21 cellular contexts compared by ENCODE assay signal in the genomic region with DNA sequence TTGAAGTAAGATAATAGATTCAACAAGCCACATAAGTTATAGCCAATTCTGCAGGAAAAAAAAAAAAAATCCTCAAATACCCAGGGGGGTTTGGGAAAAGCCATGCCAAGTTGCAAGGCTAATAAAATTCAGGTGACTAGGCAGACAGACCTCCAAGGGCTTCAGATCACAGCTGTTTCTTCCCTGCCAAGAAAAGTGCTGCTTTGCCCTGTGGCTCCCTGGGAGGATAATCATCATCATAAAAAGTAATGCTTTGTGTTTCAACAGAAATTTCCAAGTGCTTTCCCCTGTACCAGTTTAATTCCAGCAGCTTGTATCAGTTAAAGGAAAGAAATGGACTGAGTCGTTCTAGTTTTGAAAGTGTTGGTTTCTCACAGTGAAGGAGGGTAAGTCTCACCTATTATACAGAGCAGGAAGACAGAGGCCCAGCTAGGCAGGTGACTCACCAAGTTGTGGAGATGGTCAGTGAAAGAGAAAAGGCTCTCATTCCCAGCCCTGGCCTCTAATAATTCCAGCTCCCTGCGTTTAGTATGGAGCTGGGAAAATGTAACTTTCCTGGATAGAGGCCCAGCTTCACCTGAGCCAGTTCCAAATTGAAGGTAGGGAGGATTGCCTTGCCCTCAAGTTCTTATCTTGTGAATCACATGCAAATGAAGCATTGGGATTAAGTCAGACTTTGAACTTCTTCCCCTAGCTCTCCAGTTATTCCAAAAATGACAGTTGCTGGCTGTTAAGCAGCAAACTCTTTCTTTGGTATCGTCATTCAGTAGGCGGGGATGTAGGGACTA.
DNase-seq lines count a peak whose midpoint lies in the region; ATAC-seq and TF ChIP-seq lines count a peak whose summit lies in the region.
"Had no signal": no experiment of that assay in that cellular context is flagged by ENCODE, and none has a peak within 500 bp of the region (broad histone marks: within the 10 kb centered on the region; RNA-seq: fewer than 3 reads in every experiment).

No MANE protein-coding gene starts in this region.

- H3K4me3 Mint-ChIP-seq in MCF 10A (ENCODE audit: unreplicated experiment) = no peak overlapping the region
- H3K4me3 Mint-ChIP-seq in activated CD4-positive, alpha-beta memory T cell treated with anti-CD3 and anti-CD28 coated beads, Interleukin-2, amount 10 ng/mL, durations not matched to agents 7 days and 5 days = no peak overlapping the region
- H3K4me3 Mint-ChIP-seq: activated T-helper 1 cell treated with anti-CD3 and anti-CD28 coated beads, Interleukin-12 subunit alpha, Interleukin-12 subunit beta, Interleukin-2, Interleukin-4 antibody, amounts not matched to agents 30 ng/mL and 10 ng/mL and 1 ng/mL, durations not matched to agents 14 hours and 24 hours and 36 hours; neural crest cell had no signal

- H3K27me3 ChIP-seq in breast epithelium (no peaks in the 10 kb centered on the region), esophagus muscularis mucosa (no peaks in the 10 kb centered on the region)
- H3K27me3 ChIP-seq: heart right ventricle, thyroid gland had no signal

- H3K36me3 ChIP-seq in breast epithelium = no peaks in the 10 kb centered on the region
- no peaks in the 10 kb centered on the region for H3K36me3 ChIP-seq in esophagus muscularis mucosa
- H3K36me3 ChIP-seq: heart right ventricle, thyroid gland had no signal

- H3K9me3 ChIP-seq in breast epithelium (no peaks in the 10 kb centered on the region), esophagus muscularis mucosa (peaks cover 0 to 22% (median 2%) of the 10 kb centered on the region in 4 donors)
- H3K9me3 ChIP-seq: thyroid gland had no signal

- no peak overlapping the region for H3K4me3 ChIP-seq in breast epithelium
- H3K4me3 ChIP-seq in esophagus muscularis mucosa = no peak overlapping the region
- H3K4me3 ChIP-seq: heart right ventricle, thyroid gland had no signal

- no peak overlapping the region for H3K27ac ChIP-seq in breast epithelium
- no peak overlapping the region for H3K27ac ChIP-seq in esophagus muscularis mucosa (replicated peaks in 1 of 4)
- H3K27ac ChIP-seq: heart right ventricle, thyroid gland had no signal

- no peak for ATAC-seq in HG02610 (IDR thresholded peaks at IDR 0.05; ENCODE audit: unreplicated experiment)
- ATAC-seq: activated naive CD4-positive, alpha-beta T cell treated with anti-CD3 and anti-CD28 coated beads, Interleukin-2, amount 50 U/mL, for 72 hours; heart right ventricle; left ventricle myocardium superior had no signal

- WGBS in esophagus muscularis mucosa = 80% methylated on average over 4 of the region's 4 CpGs

- POLR2A ChIA-PET in MCF 10A (lab: Yijun Ruan, JAX) = interaction anchor here (0.5 to 1.3 kb wide), 5 partner anchors 46 to 1125 kb away, joined by 3 read pairs; no protein-coding TSS in a partner anchor
- POLR2A ChIA-PET in activated CD4-positive, alpha-beta memory T cell treated with anti-CD3 and anti-CD28 coated beads, Interleukin-2, amount 10 ng/mL, durations not matched to agents 7 days and 5 days (lab: Charles Lee) = no interaction called here

- H3K4me1 Mint-ChIP-seq in MCF 10A (ENCODE audit: insufficient read depth, unreplicated experiment) = peaks cover 15% of the 10 kb centered on the region
- H3K4me1 Mint-ChIP-seq in activated CD4-positive, alpha-beta memory T cell treated with anti-CD3 and anti-CD28 coated beads, Interleukin-2, amount 10 ng/mL, durations not matched to agents 7 days and 5 days = no peaks in the 10 kb centered on the region

- H3K27me3 Mint-ChIP-seq in MCF 10A (ENCODE audit: insufficient read depth, unreplicated experiment) = no peaks in the 10 kb centered on the region
- H3K27me3 Mint-ChIP-seq in activated CD4-positive, alpha-beta memory T cell treated with anti-CD3 and anti-CD28 coated beads, Interleukin-2, amount 10 ng/mL, durations not matched to agents 7 days and 5 days = no peaks in the 10 kb centered on the region

- no peaks in the 10 kb centered on the region for H3K9me3 Mint-ChIP-seq in MCF 10A (ENCODE audit: unreplicated experiment)
- H3K9me3 Mint-ChIP-seq in activated CD4-positive, alpha-beta memory T cell treated with anti-CD3 and anti-CD28 coated beads, Interleukin-2, amount 10 ng/mL, durations not matched to agents 7 days and 5 days = no peaks in the 10 kb centered on the region
- H3K9me3 Mint-ChIP-seq: activated T-helper 1 cell treated with anti-CD3 and anti-CD28 coated beads, Interleukin-12 subunit alpha, Interleukin-12 subunit beta, Interleukin-2, Interleukin-4 antibody, amounts not matched to agents 30 ng/mL and 10 ng/mL and 1 ng/mL, durations not matched to agents 14 hours and 24 hours and 36 hours; neural crest cell had no signal

- no TSS peak for BruUV-seq in MCF 10A (replicated peaks; lab: Mats Ljungman, UMichigan)

- no peaks in the 10 kb centered on the region for H3K4me1 ChIP-seq in breast epithelium
- H3K4me1 ChIP-seq in esophagus muscularis mucosa = no peaks in the 10 kb centered on the region
- H3K4me1 ChIP-seq: heart right ventricle, thyroid gland had no signal

- TF ChIP-seq EP300 in esophagus muscularis mucosa (IDR thresholded peaks at IDR 0.05) = no peak

- TF ChIP-seq CTCF in MCF 10A (IDR thresholded peaks at IDR 0.05; ENCODE audit: unreplicated experiment) = no peak
- no peak for TF ChIP-seq CTCF in breast epithelium (IDR thresholded peaks at IDR 0.05)
- no peak for TF ChIP-seq CTCF in esophagus muscularis mucosa (IDR thresholded peaks at IDR 0.05)

- DNase-seq in MCF 10A (ENCODE audit: unreplicated experiment) = peak; percentile 74
- DNase-seq in breast epithelium (ENCODE audit: low spot score in 2 of 2) = no peak
- peak; percentile 96 for DNase-seq in NCI-H69 (lab: John Stamatoyannopoulos, UW)
- DNase-seq in esophagus muscularis mucosa (ENCODE audit: extremely low spot score) = peak; percentile 70
- no peak for DNase-seq in activated CD4-positive, alpha-beta memory T cell treated with anti-CD3 and anti-CD28 coated beads, Interleukin-2, amount 10 ng/mL, durations not matched to agents 7 days and 5 days
- DNase-seq in globus pallidus (ENCODE audit: low spot score) = no peak
- DNase-seq in HUDEP-2 (lab: John Stamatoyannopoulos, UW; ENCODE audit: unreplicated experiment in 76 of 76) = no peak
- DNase-seq: activated CD4-positive, alpha-beta T cell treated with anti-CD3 and anti-CD28 coated beads for 4 hours; effector memory CD4-positive, alpha-beta T cell; H7; heart right ventricle; left ventricle myocardium superior; NCI-H1436; stimulated activated CD4-positive, alpha-beta T cell treated with anti-CD3 and anti-CD28 coated beads, Interleukin-1b, Interleukin-23, amount 100 ng/mL, for 48 hours; stimulated activated naive CD4-positive, alpha-beta T cell treated with Interleukin-2 at 50 U/mL for 16 hours; thyroid gland had no signal

- CTCF ChIA-PET in MCF 10A (lab: Yijun Ruan, JAX) = interaction anchor here (0.6 to 5.8 kb wide), 11 partner anchors 7 to 1222 kb away, joined by 3 to 81 read pairs (median 4); no protein-coding TSS in a partner anchor
- CTCF ChIA-PET in activated CD4-positive, alpha-beta memory T cell treated with anti-CD3 and anti-CD28 coated beads, Interleukin-2, amount 10 ng/mL, durations not matched to agents 7 days and 5 days (lab: Charles Lee) = no interaction called here

- TF ChIP-seq POLR2A in breast epithelium (IDR thresholded peaks at IDR 0.05) (no peak), esophagus muscularis mucosa (IDR thresholded peaks at IDR 0.05; ENCODE audit: low read depth) (no peak)

- intact Hi-C loops in MCF 10A (cut with micrococcal nuclease) (no loop called here), breast epithelium (cut with DNase I; ENCODE audit: low total_unique reads) (no loop called here), esophagus muscularis mucosa (cut with DNase I) (no loop called here)

- peak overlapping the region; percentile 6 for H3K27ac Mint-ChIP-seq in MCF 10A (ENCODE audit: low read depth, unreplicated experiment)
- no peak overlapping the region for H3K27ac Mint-ChIP-seq in activated CD4-positive, alpha-beta memory T cell treated with anti-CD3 and anti-CD28 coated beads, Interleukin-2, amount 10 ng/mL, durations not matched to agents 7 days and 5 days
- H3K27ac Mint-ChIP-seq: activated naive CD4-positive, alpha-beta T cell treated with anti-CD3 and anti-CD28 coated beads, Interleukin-2, amount 50 U/mL, for 72 hours; activated T-helper 1 cell treated with anti-CD3 and anti-CD28 coated beads, Interleukin-12 subunit alpha, Interleukin-12 subunit beta, Interleukin-2, Interleukin-4 antibody, amounts not matched to agents 30 ng/mL and 10 ng/mL and 1 ng/mL, durations not matched to agents 14 hours and 24 hours and 36 hours; progenitor cell of endocrine pancreas had no signal

- H3K36me3 Mint-ChIP-seq in MCF 10A (ENCODE audit: insufficient read depth, unreplicated experiment) = no peaks in the 10 kb centered on the region
- no peaks in the 10 kb centered on the region for H3K36me3 Mint-ChIP-seq in activated CD4-positive, alpha-beta memory T cell treated with anti-CD3 and anti-CD28 coated beads, Interleukin-2, amount 10 ng/mL, durations not matched to agents 7 days and 5 days (ENCODE audit: low read depth)

Comparison
In these comparisons a context has a peak if more than half of its experiments do, and no peak if none do; other contexts are left out.
1. DNase-seq: peak in MCF 10A (single experiment), NCI-H69 (single experiment) and esophagus muscularis mucosa (single experiment); none in breast epithelium (0 of 2), activated CD4-positive, alpha-beta memory T cell treated with anti-CD3 and anti-CD28 coated beads, Interleukin-2, amount 10 ng/mL, durations not matched to agents 7 days and 5 days (single experiment), globus pallidus (single experiment) and HUDEP-2 (0 of 76).